8 cellular contexts compared by ENCODE assay signal in the genomic region with DNA sequence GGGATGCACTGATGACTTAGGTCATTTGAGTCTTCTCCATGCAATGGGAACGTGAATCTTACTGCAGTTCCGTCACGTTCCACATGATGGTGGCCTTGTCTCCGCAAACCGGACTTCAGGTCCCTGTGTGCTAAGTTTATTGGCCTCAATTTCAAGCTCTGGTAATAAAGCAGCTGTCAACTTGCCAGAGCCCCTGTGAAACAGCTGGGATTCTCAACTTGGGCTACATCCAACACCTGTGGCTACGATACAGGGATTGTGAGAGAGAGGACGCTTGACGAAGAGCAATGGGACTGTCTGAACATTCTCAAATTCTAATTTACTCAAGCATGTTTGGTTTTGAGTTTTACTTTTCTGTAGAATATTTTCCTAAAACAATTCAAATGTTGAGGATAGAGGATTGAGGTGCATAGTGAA.
DNase-seq lines count a peak whose midpoint lies in the region; ATAC-seq, FAIRE-seq and TF ChIP-seq lines count a peak whose summit lies in the region.

No MANE protein-coding gene starts in this region.

- no peaks in the 10 kb centered on the region for H3K4me1 ChIP-seq in keratinocyte (ENCODE audit: control insufficient read depth, extremely low read depth, insufficient read depth, low read length)

- TF ChIP-seq POLR2A in GM12892 (IDR thresholded peaks at IDR 0.05; ENCODE audit: low read depth, low read length) = no peak

- H3K4me3 ChIP-seq in H7 (ENCODE audit: insufficient read depth, low read depth, low read length) = no peak overlapping the region
- no peak overlapping the region for H3K4me3 ChIP-seq in keratinocyte (ENCODE audit: control insufficient read depth in 2 of 3, extremely low read depth in 1 of 3, insufficient read depth in 2 of 3, low read depth in 1 of 3, low read length in 3 of 3)

- no peaks in the 10 kb centered on the region for H3K9me3 Mint-ChIP-seq in type B pancreatic cell

- no peaks in the 10 kb centered on the region for H3K9me1 ChIP-seq in keratinocyte (ENCODE audit: control insufficient read depth, extremely low read depth, insufficient read depth, low read length)

- peaks cover 5% of the 10 kb centered on the region for H3K36me3 Mint-ChIP-seq in type B pancreatic cell

- H3K4me3 Mint-ChIP-seq in type B pancreatic cell = no peak overlapping the region

- ATAC-seq in HG03520 (IDR thresholded peaks at IDR 0.05; ENCODE audit: unreplicated experiment) (no peak), GM21526 (IDR thresholded peaks at IDR 0.05; ENCODE audit: low FRiP score, unreplicated experiment) (no peak)

- H3K27ac Mint-ChIP-seq in type B pancreatic cell = no peak overlapping the region

- FAIRE-seq in keratinocyte (lab: Jason Lieb, UNC) = no peak
- FAIRE-seq in GM12892 (lab: Jason Lieb, UNC) = no peak

- no peaks in the 10 kb centered on the region for H4K20me1 ChIP-seq in keratinocyte (ENCODE audit: control insufficient read depth, extremely low read depth, insufficient read depth, low read length)

- no peak overlapping the region for H3K27ac ChIP-seq in keratinocyte (ENCODE audit: control insufficient read depth, insufficient read depth, low read length)

- H3K27me3 ChIP-seq in H7 (ENCODE audit: control insufficient read depth, insufficient read depth, low read length) (no peaks in the 10 kb centered on the region), keratinocyte (ENCODE audit: control insufficient read depth, extremely low read depth, insufficient read depth, low read length) (no peaks in the 10 kb centered on the region)

- no peaks in the 10 kb centered on the region for H3K27me3 Mint-ChIP-seq in type B pancreatic cell

- H3K9ac ChIP-seq in keratinocyte (ENCODE audit: control insufficient read depth, extremely low read depth, insufficient read depth, low read length) = no peak overlapping the region

- dilution Hi-C loops in keratinocyte (cut with MboI; ENCODE audit: extremely low pct_ligation_motif_present, low sequenced_read_pairs) = no loop called here

- DNase-seq in H7 (peak; percentile 61), NCI-H510A (lab: John Stamatoyannopoulos, UW) (peak; percentile 21), T47D (ENCODE audit: low read depth in 1 of 2, low spot score in 1 of 2) (peak; percentile 25 to 77), keratinocyte (ENCODE audit: low read depth, low spot score) (no peak), type B pancreatic cell (ENCODE audit: extremely low spot score, unreplicated experiment) (no peak), GM12892 (ENCODE audit: insufficient read length) (no peak)

- H3K4me1 Mint-ChIP-seq in type B pancreatic cell (ENCODE audit: unreplicated experiment) = peaks cover 14% of the 10 kb centered on the region

- H3K4me2 ChIP-seq in keratinocyte (ENCODE audit: control insufficient read depth, extremely low read depth, insufficient read depth, low read depth, low read length) = no peak overlapping the region

- H3K79me2 ChIP-seq in keratinocyte (ENCODE audit: control insufficient read depth, insufficient read depth, low read length) = no peaks in the 10 kb centered on the region

- H3K36me3 ChIP-seq in H7 (replicated peaks; ENCODE audit: control insufficient read depth, insufficient read depth, low read length) = no peaks in the 10 kb centered on the region
- no peaks in the 10 kb centered on the region for H3K36me3 ChIP-seq in keratinocyte (ENCODE audit: control insufficient read depth in 2 of 2, extremely low read depth in 1 of 2, insufficient read depth in 2 of 2, low read length in 2 of 2)

- H3K9me3 ChIP-seq in keratinocyte (ENCODE audit: control insufficient read depth, low read depth, low read length) = no peaks in the 10 kb centered on the region

- H2AFZ ChIP-seq in keratinocyte (ENCODE audit: control insufficient read depth, low read length) = no peak overlapping the region

- peak; percentile 12 to 52 (median 42) for TF ChIP-seq CTCF in keratinocyte (optimal IDR thresholded peaks at IDR 0.05 in 1 of 3, IDR thresholded peaks at IDR 0.05 in 1 of 3, conservative IDR thresholded peaks at IDR 0.05 in 1 of 3; ENCODE audit: extremely low read depth in 1 of 3, insufficient read depth in 2 of 3, low read length in 3 of 3)
- peak; percentile 88 for TF ChIP-seq CTCF in type B pancreatic cell (conservative IDR thresholded peaks at IDR 0.05)

- in situ Hi-C loops in T47D (cut with HindIII; ENCODE audit: low pct_unique_long_range_greater_than_20kb, low sequenced_read_pairs) = no loop called here

Comparison
In these comparisons a context has a peak if more than half of its experiments do, and no peak if none do; other contexts are left out.
1. DNase-seq: peak in H7 (single experiment), NCI-H510A (single experiment) and T47D (2 of 2); none in keratinocyte (single experiment), type B pancreatic cell (single experiment) and GM12892 (single experiment).